ENCODE assay signal across 8 cellular contexts in the genomic region with DNA sequence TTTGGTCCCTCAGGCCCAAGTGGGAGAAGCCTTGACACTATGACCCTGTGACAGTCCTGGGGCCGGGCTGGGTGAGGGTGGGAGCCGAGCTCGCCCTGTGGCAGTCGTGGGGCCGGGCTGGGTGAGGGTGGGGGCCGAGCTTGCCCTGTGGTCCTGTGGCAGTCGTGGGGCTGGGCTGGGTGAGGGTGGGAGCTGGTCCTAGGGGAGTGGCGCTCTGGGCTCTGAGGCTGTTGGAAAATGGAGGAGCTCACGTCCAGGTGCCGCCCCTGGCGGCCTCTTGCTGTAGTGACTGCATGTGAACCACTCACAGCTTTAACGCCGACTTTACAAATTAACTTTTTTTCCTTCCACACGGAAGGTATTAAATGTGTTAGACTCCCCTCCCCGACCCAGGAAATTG.
DNase-seq lines count a peak whose midpoint lies in the region; ATAC-seq and TF ChIP-seq lines count a peak whose summit lies in the region.

No MANE protein-coding gene starts in this region.

- 0 out of 2 replicates have a peak, but pooled peaks have one; percentile 7 for TF ChIP-seq CTCF in AG10803 (conservative IDR thresholded peaks at IDR 0.05; ENCODE audit: low read length)
- TF ChIP-seq CTCF in RWPE2 (IDR thresholded peaks at IDR 0.05; ENCODE audit: poor library complexity, severe bottlenecking): peak; percentile 34
- peak; percentile 72 for TF ChIP-seq CTCF in parathyroid adenoma (IDR thresholded peaks at IDR 0.05)

- no peak overlapping the region for H3K27ac ChIP-seq in RWPE2 (ENCODE audit: poor library complexity, severe bottlenecking)
- no peak overlapping the region for H3K27ac ChIP-seq in parathyroid adenoma

- H3K9me3 ChIP-seq in RWPE2 (ENCODE audit: severe bottlenecking): no peaks in the 10 kb centered on the region
- no peaks in the 10 kb centered on the region for H3K9me3 ChIP-seq in parathyroid adenoma (ENCODE audit: control insufficient read depth, low read length)

- no peak overlapping the region for H3K4me3 ChIP-seq in AG10803 (ENCODE audit: low read length)
- no peak overlapping the region for H3K4me3 ChIP-seq in RWPE2 (ENCODE audit: severe bottlenecking)
- H3K4me3 ChIP-seq in parathyroid adenoma (ENCODE audit: low read depth, low read length): no peak overlapping the region

- H3K27me3 ChIP-seq in RWPE2 (ENCODE audit: insufficient read depth, poor library complexity, severe bottlenecking) (no peaks in the 10 kb centered on the region), parathyroid adenoma (ENCODE audit: control insufficient read depth, insufficient read depth, low read length) (no peaks in the 10 kb centered on the region)

- no peak for DNase-seq in AG10803 (ENCODE audit: low read depth)
- no peak for DNase-seq in RWPE2 (ENCODE audit: low spot score)
- peak; percentile 16 to 46 for DNase-seq in erythroblast (lab: John Stamatoyannopoulos, UW)
- no peak for DNase-seq in NCI-H1092 (lab: John Stamatoyannopoulos, UW)

- no peaks in the 10 kb centered on the region for H3K79me2 ChIP-seq in parathyroid adenoma

- H3K36me3 ChIP-seq in RWPE2 (ENCODE audit: low read depth): no peaks in the 10 kb centered on the region
- no peaks in the 10 kb centered on the region for H3K36me3 ChIP-seq in parathyroid adenoma (ENCODE audit: control insufficient read depth, insufficient read depth, low read length)

- no peak overlapping the region for H2AFZ ChIP-seq in parathyroid adenoma

- ATAC-seq in GM18909 (IDR thresholded peaks at IDR 0.05; ENCODE audit: poor library complexity, unreplicated experiment) (peak; percentile 55), RWPE2 (ENCODE audit: low read depth) (no peak), GM21423 (IDR thresholded peaks at IDR 0.05; ENCODE audit: unreplicated experiment) (no peak), GM21447 (IDR thresholded peaks at IDR 0.05; ENCODE audit: unreplicated experiment) (no peak)

- H3K9ac ChIP-seq in parathyroid adenoma: no peak overlapping the region

- TF ChIP-seq POLR2A in erythroblast (IDR thresholded peaks at IDR 0.05; ENCODE audit: low read length): no peak

- H3K4me1 ChIP-seq in RWPE2 (ENCODE audit: insufficient read depth, poor library complexity, severe bottlenecking): peaks cover 25% of the 10 kb centered on the region
- H3K4me1 ChIP-seq in parathyroid adenoma: no peaks in the 10 kb centered on the region

- H3K4me2 ChIP-seq in parathyroid adenoma (ENCODE audit: low read length): no peak overlapping the region

Comparison
In these comparisons a context has a peak if more than half of its experiments do, and no peak if none do; other contexts are left out.
1. DNase-seq: peak in erythroblast (2 of 2); none in AG10803 (single experiment), RWPE2 (single experiment) and NCI-H1092 (single experiment).
2. CTCF ChIP-seq: peak in every context shown above with its lines; median percentile 72 in parathyroid adenoma; 34 in RWPE2; 7 in AG10803.